In the genomic region with DNA sequence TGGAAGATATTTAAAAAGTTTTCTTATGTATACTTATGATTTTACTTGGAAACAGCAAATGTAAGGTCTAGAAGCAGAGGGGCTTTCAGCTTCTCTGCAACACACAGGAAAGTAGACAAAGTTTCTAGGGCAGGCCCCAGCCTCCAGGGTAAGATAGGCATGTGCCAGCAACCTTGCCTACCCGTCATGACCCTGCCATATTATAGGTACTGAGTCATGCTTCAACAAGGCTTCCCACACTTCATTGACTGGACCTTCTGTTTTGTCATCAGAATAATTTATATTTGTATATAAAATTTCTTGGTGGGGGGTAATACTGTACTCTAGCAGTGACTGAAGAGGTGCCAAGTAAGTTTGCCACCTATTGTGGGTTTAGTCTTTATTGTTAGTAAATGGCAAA, we compare ENCODE assay signal across 9 cellular contexts.
A peak's percentile ranks its signal among the peaks of the same experiment; 100 is the strongest.
DNase-seq lines count a peak whose midpoint lies in the region; ATAC-seq and TF ChIP-seq lines count a peak whose summit lies in the region.
"Had no signal": no experiment of that assay in that cellular context is flagged by ENCODE, and none has a peak within 500 bp of the region (broad histone marks: within the 10 kb centered on the region; RNA-seq: fewer than 3 reads in every experiment).

No MANE protein-coding gene starts in this region.

- H3K4me3 Mint-ChIP-seq in Calu3 (ENCODE audit: low read depth, unreplicated experiment), result no peak overlapping the region
- peak overlapping the region; percentile 24 for H3K4me3 Mint-ChIP-seq in activated T-helper 1 cell treated with anti-CD3 and anti-CD28 coated beads, Interleukin-12 subunit alpha, Interleukin-12 subunit beta, Interleukin-2, Interleukin-4 antibody, amounts not matched to agents 30 ng/mL and 10 ng/mL and 1 ng/mL, durations not matched to agents 14 hours and 24 hours and 36 hours
- peak overlapping the region in 9 of 10 donors; percentile 57 to 83 (median 74) for H3K4me3 Mint-ChIP-seq in naive thymus-derived CD4-positive, alpha-beta T cell

- BruUV-seq in Calu3 (replicated peaks; lab: Mats Ljungman, UMichigan), result no TSS peak

- peak overlapping the region; percentile 61 for H3K27ac ChIP-seq in naive thymus-derived CD4-positive, alpha-beta T cell (ENCODE audit: low read depth, low read length)
- H3K27ac ChIP-seq: ascending aorta had no signal

- no peak for TF ChIP-seq CTCF in Calu3 (IDR thresholded peaks at IDR 0.05; ENCODE audit: unreplicated experiment)

- no peaks in the 10 kb centered on the region for H3K27me3 Mint-ChIP-seq in Calu3 (ENCODE audit: unreplicated experiment)
- H3K27me3 Mint-ChIP-seq in activated T-helper 1 cell treated with anti-CD3 and anti-CD28 coated beads, Interleukin-12 subunit alpha, Interleukin-12 subunit beta, Interleukin-2, Interleukin-4 antibody, amounts not matched to agents 30 ng/mL and 10 ng/mL and 1 ng/mL, durations not matched to agents 14 hours and 24 hours and 36 hours (ENCODE audit: insufficient read depth), result no peaks in the 10 kb centered on the region
- no peaks in the 10 kb centered on the region for H3K27me3 Mint-ChIP-seq in naive thymus-derived CD4-positive, alpha-beta T cell

- POLR2A ChIA-PET in naive thymus-derived CD4-positive, alpha-beta T cell (lab: Charles Lee), result interaction anchor here (0.7 kb wide), 1 partner anchor 14 kb away, joined by 3 read pairs; no protein-coding TSS in a partner anchor

- DNase-seq in Calu3 (peak; percentile 21), HT1080 (ENCODE audit: low read depth) (peak; percentile 54), OCI-M2 (lab: John Stamatoyannopoulos, UW; ENCODE audit: unreplicated experiment) (no peak), superior temporal gyrus (ENCODE audit: extremely low spot score) (no peak), A172 (ENCODE audit: low spot score) (no peak)
- DNase-seq in activated T-helper 1 cell treated with anti-CD3 and anti-CD28 coated beads, Interleukin-12 subunit alpha, Interleukin-12 subunit beta, Interleukin-2, Interleukin-4 antibody, amounts not matched to agents 30 ng/mL and 10 ng/mL and 1 ng/mL, durations not matched to agents 14 hours and 24 hours and 36 hours (ENCODE audit: low spot score), result no peak
- DNase-seq in naive thymus-derived CD4-positive, alpha-beta T cell, result no peak
- DNase-seq: activated CD4-positive, alpha-beta T cell treated with anti-CD3 and anti-CD28 coated beads for 48 hours had no signal

- no peaks in the 10 kb centered on the region for H3K9me3 ChIP-seq in naive thymus-derived CD4-positive, alpha-beta T cell (ENCODE audit: control insufficient read depth in 2 of 3, low read length in 3 of 3)
- H3K9me3 ChIP-seq: ascending aorta had no signal

- no peaks in the 10 kb centered on the region for H3K36me3 ChIP-seq in naive thymus-derived CD4-positive, alpha-beta T cell (ENCODE audit: control insufficient read depth in 2 of 3, insufficient read depth in 3 of 3, low read length in 3 of 3)
- H3K36me3 ChIP-seq: ascending aorta had no signal

- intact Hi-C loops in Calu3 (cut with micrococcal nuclease; ENCODE audit: unreplicated experiment), result no loop called here
- intact Hi-C loops in activated T-helper 1 cell treated with anti-CD3 and anti-CD28 coated beads, Interleukin-12 subunit alpha, Interleukin-12 subunit beta, Interleukin-2, Interleukin-4 antibody, amounts not matched to agents 30 ng/mL and 10 ng/mL and 1 ng/mL, durations not matched to agents 14 hours and 24 hours and 36 hours (cut with micrococcal nuclease), result loop anchor here (2.0 kb wide), 1 partner anchor 13 kb away; no protein-coding TSS in a partner anchor
- intact Hi-C loops in naive thymus-derived CD4-positive, alpha-beta T cell (cut with micrococcal nuclease), result loop anchor here (5.0 kb wide), 3 partner anchors 91 to 96 kb away; partner anchors contain the start of gene JARID2 (in 1 of the 2)

- H3K27me3 ChIP-seq in naive thymus-derived CD4-positive, alpha-beta T cell (ENCODE audit: control insufficient read depth in 2 of 2, insufficient read depth in 2 of 2, low read length in 2 of 2), result no peaks in the 10 kb centered on the region
- H3K27me3 ChIP-seq: ascending aorta had no signal

- peaks cover 27 to 55% of the 10 kb centered on the region in 2 donors for H3K4me1 ChIP-seq in naive thymus-derived CD4-positive, alpha-beta T cell (ENCODE audit: control insufficient read depth in 2 of 2, insufficient read depth in 2 of 2, low read length in 2 of 2)
- H3K4me1 ChIP-seq: ascending aorta had no signal

- CTCF ChIA-PET in Calu3 (lab: Charles Lee), result no interaction called here
- CTCF ChIA-PET in naive thymus-derived CD4-positive, alpha-beta T cell (lab: Charles Lee), result no interaction called here

- ATAC-seq in naive thymus-derived CD4-positive, alpha-beta T cell, result peak; percentile 36

- no peaks in the 10 kb centered on the region for H3K9me3 Mint-ChIP-seq in Calu3 (ENCODE audit: low read depth, unreplicated experiment)
- H3K9me3 Mint-ChIP-seq in activated T-helper 1 cell treated with anti-CD3 and anti-CD28 coated beads, Interleukin-12 subunit alpha, Interleukin-12 subunit beta, Interleukin-2, Interleukin-4 antibody, amounts not matched to agents 30 ng/mL and 10 ng/mL and 1 ng/mL, durations not matched to agents 14 hours and 24 hours and 36 hours, result no peaks in the 10 kb centered on the region
- H3K9me3 Mint-ChIP-seq in naive thymus-derived CD4-positive, alpha-beta T cell, result no peaks in the 10 kb centered on the region

- peaks cover 35% of the 10 kb centered on the region for H3K4me1 Mint-ChIP-seq in Calu3 (ENCODE audit: low read depth, unreplicated experiment)
- H3K4me1 Mint-ChIP-seq in activated T-helper 1 cell treated with anti-CD3 and anti-CD28 coated beads, Interleukin-12 subunit alpha, Interleukin-12 subunit beta, Interleukin-2, Interleukin-4 antibody, amounts not matched to agents 30 ng/mL and 10 ng/mL and 1 ng/mL, durations not matched to agents 14 hours and 24 hours and 36 hours (ENCODE audit: low read depth), result peaks cover 83% of the 10 kb centered on the region
- peaks cover 60 to 99% (median 84%) of the 10 kb centered on the region in 7 donors for H3K4me1 Mint-ChIP-seq in naive thymus-derived CD4-positive, alpha-beta T cell

- no peak overlapping the region for H3K4me3 ChIP-seq in naive thymus-derived CD4-positive, alpha-beta T cell (ENCODE audit: low read length)
- H3K4me3 ChIP-seq: ascending aorta had no signal

- no peaks in the 10 kb centered on the region for H3K36me3 Mint-ChIP-seq in Calu3 (ENCODE audit: insufficient read depth, unreplicated experiment)
- peaks cover 10% of the 10 kb centered on the region for H3K36me3 Mint-ChIP-seq in activated T-helper 1 cell treated with anti-CD3 and anti-CD28 coated beads, Interleukin-12 subunit alpha, Interleukin-12 subunit beta, Interleukin-2, Interleukin-4 antibody, amounts not matched to agents 30 ng/mL and 10 ng/mL and 1 ng/mL, durations not matched to agents 14 hours and 24 hours and 36 hours (ENCODE audit: low read depth)
- peaks cover 0 to 2% (median 0%) of the 10 kb centered on the region in 5 donors for H3K36me3 Mint-ChIP-seq in naive thymus-derived CD4-positive, alpha-beta T cell

- peak overlapping the region; percentile 42 for H3K27ac Mint-ChIP-seq in Calu3 (ENCODE audit: unreplicated experiment)
- no peak overlapping the region for H3K27ac Mint-ChIP-seq in activated T-helper 1 cell treated with anti-CD3 and anti-CD28 coated beads, Interleukin-12 subunit alpha, Interleukin-12 subunit beta, Interleukin-2, Interleukin-4 antibody, amounts not matched to agents 30 ng/mL and 10 ng/mL and 1 ng/mL, durations not matched to agents 14 hours and 24 hours and 36 hours
- peak overlapping the region; percentile 77 to 93 (median 89) for H3K27ac Mint-ChIP-seq in naive thymus-derived CD4-positive, alpha-beta T cell

Comparison
In these comparisons a context has a peak if more than half of its experiments do, and no peak if none do; other contexts are left out.
1. DNase-seq: peak in Calu3 (single experiment) and HT1080 (single experiment); none in activated T-helper 1 cell treated with anti-CD3 and anti-CD28 coated beads, Interleukin-12 subunit alpha, Interleukin-12 subunit beta, Interleukin-2, Interleukin-4 antibody, amounts not matched to agents 30 ng/mL and 10 ng/mL and 1 ng/mL, durations not matched to agents 14 hours and 24 hours and 36 hours (single experiment), naive thymus-derived CD4-positive, alpha-beta T cell (0 of 9), OCI-M2 (single experiment), superior temporal gyrus (single experiment) and A172 (single experiment).